In genomic region chr14:100539766-100540140, GRCh38 we compare ENCODE assay signal across 1 cellular context.
TF ChIP-seq lines count a peak whose summit lies in the region.

No MANE protein-coding gene starts in this region.

TF ChIP-seq in HepG2, 621 proteins besides CTCF, POLR2A, EP300 and RAD21 (continued from another document):
- TF ChIP-seq, protein P1, sequence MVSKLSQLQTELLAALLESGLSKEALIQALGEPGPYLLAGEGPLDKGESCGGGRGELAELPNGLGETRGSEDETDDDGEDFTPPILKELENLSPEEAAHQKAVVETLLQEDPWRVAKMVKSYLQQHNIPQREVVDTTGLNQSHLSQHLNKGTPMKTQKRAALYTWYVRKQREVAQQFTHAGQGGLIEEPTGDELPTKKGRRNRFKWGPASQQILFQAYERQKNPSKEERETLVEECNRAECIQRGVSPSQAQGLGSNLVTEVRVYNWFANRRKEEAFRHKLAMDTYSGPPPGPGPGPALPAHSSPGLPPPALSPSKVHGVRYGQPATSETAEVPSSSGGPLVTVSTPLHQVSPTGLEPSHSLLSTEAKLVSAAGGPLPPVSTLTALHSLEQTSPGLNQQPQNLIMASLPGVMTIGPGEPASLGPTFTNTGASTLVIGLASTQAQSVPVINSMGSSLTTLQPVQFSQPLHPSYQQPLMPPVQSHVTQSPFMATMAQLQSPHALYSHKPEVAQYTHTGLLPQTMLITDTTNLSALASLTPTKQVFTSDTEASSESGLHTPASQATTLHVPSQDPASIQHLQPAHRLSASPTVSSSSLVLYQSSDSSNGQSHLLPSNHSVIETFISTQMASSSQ (IDR thresholded peaks at IDR 0.05; ENCODE audit: low read depth), result no peak
- TF ChIP-seq, protein P1 (CRISPR knock-in tag; IDR thresholded peaks at IDR 0.05; ENCODE audit: borderline replicate concordance), result no peak
